ENCODE assay signal across 22 cellular contexts in the genomic region with DNA sequence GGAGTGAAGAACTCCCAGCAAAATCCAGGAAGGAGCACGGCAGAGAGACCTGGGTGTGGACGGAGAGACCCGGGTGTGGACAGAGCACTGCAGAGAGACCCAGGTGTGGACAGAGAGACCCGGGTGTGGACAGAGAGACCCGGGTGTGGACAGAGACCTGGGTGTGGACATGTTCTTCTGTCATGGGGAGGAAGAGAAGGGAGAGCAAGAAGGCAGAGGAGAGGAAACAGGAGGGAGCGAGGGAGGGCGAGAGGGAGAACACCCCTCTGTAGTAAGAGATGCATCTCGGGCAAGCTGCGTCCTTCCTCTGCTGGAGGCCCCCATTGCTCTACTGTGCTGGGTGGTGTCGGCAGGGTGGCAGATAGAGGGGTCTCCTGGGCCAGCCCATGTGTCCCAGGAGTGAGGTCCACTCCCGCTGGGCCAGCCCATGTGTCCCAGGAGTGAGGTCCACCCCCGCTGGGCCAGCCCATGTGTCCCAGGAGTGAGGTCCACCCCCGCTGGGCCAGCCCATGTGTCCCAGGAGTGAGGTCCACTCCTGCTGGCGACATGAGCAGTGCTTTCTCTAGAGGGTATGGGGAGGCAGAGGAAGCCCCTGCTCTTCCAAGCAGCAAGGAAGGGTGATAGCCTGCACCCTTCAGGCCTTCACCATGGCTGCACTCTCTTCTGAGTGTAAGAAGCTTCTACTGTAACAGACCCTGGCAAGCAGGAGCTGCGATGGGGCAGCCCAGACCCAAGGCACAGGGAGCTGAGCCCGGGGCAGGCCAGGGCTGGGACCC.
"Had no signal": no experiment of that assay in that cellular context is flagged by ENCODE, and none has a peak within 500 bp of the region (broad histone marks: within the 10 kb centered on the region; RNA-seq: fewer than 3 reads in every experiment).

No MANE protein-coding gene starts in this region.

- H3K4me1 ChIP-seq: body of pancreas, esophagus squamous epithelium, testis, upper lobe of left lung had no signal

- H3K4me1 Mint-ChIP-seq: activated B cell treated with CpG ODN at 0.5 μM for 24 hours; activated CD4-positive, alpha-beta T cell treated with anti-CD3 and anti-CD28 coated beads, Interleukin-2, amount 10 ng/mL, durations not matched to agents 7 days and 5 days; activated T-helper 17 cell treated with anti-CD3 and anti-CD28 coated beads, Interleukin-2, amount 50 U/mL, for 72 hours; T-helper 17 cell had no signal

- H3K27me3 ChIP-seq: body of pancreas, hepatocyte, neutrophil, testis, upper lobe of left lung had no signal

- H3K4me3 ChIP-seq: body of pancreas, coronary artery, esophagus squamous epithelium, hepatocyte, mucosa of descending colon, skin epidermis, testis, upper lobe of left lung had no signal

- H3K4me2 ChIP-seq: hepatocyte had no signal

- H3K27ac Mint-ChIP-seq: activated B cell treated with CpG ODN at 0.5 μM for 24 hours; activated CD4-positive, alpha-beta T cell treated with anti-CD3 and anti-CD28 coated beads, Interleukin-2, amount 10 ng/mL, durations not matched to agents 7 days and 5 days; activated T-helper 17 cell treated with anti-CD3 and anti-CD28 coated beads, Interleukin-2, amount 50 U/mL, for 72 hours; T-helper 17 cell had no signal

- ATAC-seq: activated T-helper 17 cell treated with anti-CD3 and anti-CD28 coated beads, Interleukin-2, amount 50 U/mL, for 72 hours; body of pancreas; left lobe of liver; mucosa of descending colon; naive thymus-derived CD4-positive, alpha-beta T cell; T-helper 17 cell had no signal

- H3K36me3 ChIP-seq: esophagus squamous epithelium, neutrophil, upper lobe of left lung had no signal

- H3K9me3 Mint-ChIP-seq: activated B cell treated with CpG ODN at 0.5 μM for 24 hours; activated CD4-positive, alpha-beta T cell treated with anti-CD3 and anti-CD28 coated beads, Interleukin-2, amount 10 ng/mL, durations not matched to agents 7 days and 5 days; activated T-helper 17 cell treated with anti-CD3 and anti-CD28 coated beads, Interleukin-2, amount 50 U/mL, for 72 hours had no signal

- H3K27me3 Mint-ChIP-seq: activated B cell treated with CpG ODN at 0.5 μM for 24 hours; activated CD4-positive, alpha-beta T cell treated with anti-CD3 and anti-CD28 coated beads, Interleukin-2, amount 10 ng/mL, durations not matched to agents 7 days and 5 days had no signal

- H3K27ac ChIP-seq: body of pancreas, coronary artery, esophagus squamous epithelium, hepatocyte, neutrophil, skin epidermis, testis, upper lobe of left lung had no signal

- DNase-seq: activated B cell treated with CpG ODN at 0.5 μM for 24 hours; activated CD4-positive, alpha-beta T cell treated with anti-CD3 and anti-CD28 coated beads, Interleukin-2, amount 10 ng/mL, durations not matched to agents 7 days and 5 days; activated naive CD4-positive, alpha-beta T cell treated with anti-CD3 and anti-CD28 coated beads, Interleukin-2, amount 50 U/mL, for 16 hours; amniotic stem cell; body of pancreas; effector CD8-positive, alpha-beta T cell; esophagus squamous epithelium; mammary epithelial cell; mucosa of descending colon; naive thymus-derived CD4-positive, alpha-beta T cell; right cardiac atrium; stimulated activated CD4-positive, alpha-beta T cell treated with anti-CD3 and anti-CD28 coated beads, Interleukin-4, amount 100 ng/mL, for 1 hour; stimulated activated naive CD4-positive, alpha-beta T cell treated with Interleukin-2 at 50 U/mL for 16 hours; T-helper 17 cell; testis had no signal

- H3K36me3 Mint-ChIP-seq: naive thymus-derived CD4-positive, alpha-beta T cell had no signal

- H3K9me3 ChIP-seq: mucosa of descending colon, neutrophil, testis had no signal

- H2AFZ ChIP-seq: hepatocyte had no signal

- H3K79me2 ChIP-seq: hepatocyte had no signal

- H3K4me3 Mint-ChIP-seq: activated B cell treated with CpG ODN at 0.5 μM for 24 hours; activated CD4-positive, alpha-beta T cell treated with anti-CD3 and anti-CD28 coated beads, Interleukin-2, amount 10 ng/mL, durations not matched to agents 7 days and 5 days; activated T-helper 17 cell treated with anti-CD3 and anti-CD28 coated beads, Interleukin-2, amount 50 U/mL, for 72 hours; naive thymus-derived CD4-positive, alpha-beta T cell; T-helper 17 cell had no signal
